In genomic region chr11:79100093-79100704, GRCh38 we compare ENCODE assay signal across 7 cellular contexts.
DNase-seq lines count a peak whose midpoint lies in the region; ATAC-seq, FAIRE-seq and TF ChIP-seq lines count a peak whose summit lies in the region.

No MANE protein-coding gene starts in this region.

- no peak overlapping the region for H3K27ac Mint-ChIP-seq in memory B cell

- DNase-seq in DND-41, result peak; percentile 42
- DNase-seq in GM19239 (ENCODE audit: insufficient read length, low spot score), result peak; percentile 71
- DNase-seq in PC-9, result peak; percentile 35 to 55
- peak; percentile 69 for DNase-seq in coronary artery (ENCODE audit: low spot score)
- DNase-seq in memory B cell (ENCODE audit: low spot score in 2 of 2), result peak in 1 of 2 donors; percentile 28
- no peak for DNase-seq in NCI-H1930 (lab: John Stamatoyannopoulos, UW)

- peak; percentile 78; the same call in 2 of the 3 replicates for ATAC-seq in DND-41 (ENCODE audit: insufficient read depth, low read depth)
- ATAC-seq in HG03342 (IDR thresholded peaks at IDR 0.05; ENCODE audit: unreplicated experiment), result peak; percentile 94
- ATAC-seq in memory B cell (ENCODE audit: low read depth), result peak; percentile 35

- intact Hi-C loops in PC-9 (cut with micrococcal nuclease; ENCODE audit: unreplicated experiment), result loop anchor here (2.0 kb wide), 1 partner anchor 455 kb away; no protein-coding TSS in a partner anchor

- BruUV-seq in PC-9 (replicated peaks; lab: Mats Ljungman, UMichigan), result no TSS peak

- no peaks in the 10 kb centered on the region for H3K9me2 ChIP-seq in PC-9 (ENCODE audit: insufficient read depth)

- POLR2A ChIA-PET in PC-9 (lab: Charles Lee; ENCODE audit: unreplicated experiment), result interaction anchor here (0.6 kb wide), 1 partner anchor 70 kb away, joined by 3 read pairs; no protein-coding TSS in a partner anchor

- H3K9me3 Mint-ChIP-seq in memory B cell, result no peaks in the 10 kb centered on the region

- H3K4me3 ChIP-seq in DND-41 (ENCODE audit: low read depth in 1 of 2, low read length in 2 of 2) (no peak overlapping the region), PC-9 (no peak overlapping the region), coronary artery (no peak overlapping the region)

- no peaks in the 10 kb centered on the region for H3F3A ChIP-seq in PC-9 (ENCODE audit: insufficient read depth, low read depth)

- peaks cover 5% of the 10 kb centered on the region for H3K27me3 Mint-ChIP-seq in memory B cell

- CTCF ChIA-PET in PC-9 (lab: Charles Lee), result interaction anchor here (0.8 to 1.2 kb wide), 2 partner anchors 452 to 455 kb away, joined by 3 to 12 read pairs; no protein-coding TSS in a partner anchor

- no peaks in the 10 kb centered on the region for H3K79me2 ChIP-seq in DND-41 (ENCODE audit: insufficient read depth, low read length)
- no peaks in the 10 kb centered on the region for H3K79me2 ChIP-seq in PC-9 (ENCODE audit: low read depth)

- H3K27me3 ChIP-seq in DND-41 (ENCODE audit: insufficient read depth, low read length, poor library complexity) (peaks cover 9% of the 10 kb centered on the region), PC-9 (ENCODE audit: insufficient read depth, low read depth) (peaks cover 42% of the 10 kb centered on the region)

- H3K4me1 ChIP-seq in DND-41 (ENCODE audit: insufficient read depth, low read length), result no peaks in the 10 kb centered on the region
- no peaks in the 10 kb centered on the region for H3K4me1 ChIP-seq in PC-9 (replicated peaks; ENCODE audit: insufficient read depth)

- H2AFZ ChIP-seq in DND-41 (ENCODE audit: low read depth, low read length), result no peak overlapping the region
- H2AFZ ChIP-seq in PC-9, result no peak overlapping the region

- no peak overlapping the region for H3K4me3 Mint-ChIP-seq in memory B cell

- no peak overlapping the region for H3K9ac ChIP-seq in DND-41 (ENCODE audit: low read depth, low read length)

- no peaks in the 10 kb centered on the region for H3K36me3 Mint-ChIP-seq in memory B cell

- H3K27ac ChIP-seq in DND-41 (ENCODE audit: low read length) (no peak overlapping the region), PC-9 (no peak overlapping the region), coronary artery (no peak overlapping the region)

- H4K20me1 ChIP-seq in DND-41 (ENCODE audit: insufficient read depth, low read length) (no peaks in the 10 kb centered on the region), PC-9 (ENCODE audit: insufficient read depth) (no peaks in the 10 kb centered on the region)

- H3K36me3 ChIP-seq in DND-41 (ENCODE audit: insufficient read depth, low read length) (no peaks in the 10 kb centered on the region), PC-9 (ENCODE audit: low read depth) (no peaks in the 10 kb centered on the region)

- no peak overlapping the region for H3K4me2 ChIP-seq in DND-41 (ENCODE audit: insufficient read depth, low read length)
- no peak overlapping the region for H3K4me2 ChIP-seq in PC-9

- FAIRE-seq in GM19239 (lab: Jason Lieb, UNC), result peak; percentile 95

- no peaks in the 10 kb centered on the region for H3K9me3 ChIP-seq in DND-41 (ENCODE audit: insufficient read depth, low read length, severe bottlenecking)
- H3K9me3 ChIP-seq in PC-9 (ENCODE audit: insufficient read depth, low read depth), result no peaks in the 10 kb centered on the region

- H3K4me1 Mint-ChIP-seq in memory B cell, result peaks cover 4% of the 10 kb centered on the region

- peak; percentile 74 for TF ChIP-seq CTCF in DND-41 (IDR thresholded peaks at IDR 0.05; ENCODE audit: borderline replicate concordance, extremely low read depth, low read length, poor library complexity, severe bottlenecking)
- TF ChIP-seq CTCF in PC-9 (conservative IDR thresholded peaks at IDR 0.05), result peak; percentile 94
- peak; percentile 62 for TF ChIP-seq CTCF in coronary artery (IDR thresholded peaks at IDR 0.05)

Comparison
In these comparisons a context has a peak if more than half of its experiments do, and no peak if none do; other contexts are left out.
1. ATAC-seq: peak in every context shown above with its lines; median percentile 94 in HG03342; 78 in DND-41; 35 in memory B cell.
2. DNase-seq: peak in DND-41 (single experiment), GM19239 (single experiment), PC-9 (2 of 2) and coronary artery (single experiment); none in NCI-H1930 (0 of 2).
3. Peak in every context shown above with its lines, with median percentiles within 50 percentile points of each other: CTCF ChIP-seq.